23 cellular contexts compared by ENCODE assay signal in genomic region chr12:95178136-95178535, GRCh38.
"Had no signal": no experiment of that assay in that cellular context is flagged by ENCODE, and none has a peak within 500 bp of the region (broad histone marks: within the 10 kb centered on the region; RNA-seq: fewer than 3 reads in every experiment).

No MANE protein-coding gene starts in this region.

- H3K36me3 ChIP-seq: esophagus muscularis mucosa, gastrocnemius medialis, heart right ventricle, neural progenitor cell, ovary, right atrium auricular region, sigmoid colon, stomach, thoracic aorta, upper lobe of right lung, vagina had no signal

- H3K36me3 Mint-ChIP-seq: natural killer cell treated with Interleukin-12 subunit alpha and Interleukin-12 subunit beta and Interleukin-15 and Interleukin-18, amount 100 ng/mL, for 72 hours; neural progenitor cell had no signal

- H3K27ac Mint-ChIP-seq: endodermal cell; natural killer cell treated with Interleukin-12 subunit alpha and Interleukin-12 subunit beta and Interleukin-15 and Interleukin-18, amount 100 ng/mL, for 72 hours; neural progenitor cell had no signal

- H3K4me3 Mint-ChIP-seq: endodermal cell; natural killer cell treated with Interleukin-12 subunit alpha and Interleukin-12 subunit beta and Interleukin-15 and Interleukin-18, amount 100 ng/mL, for 72 hours; neural progenitor cell had no signal

- H3K4me3 ChIP-seq: coronary artery, esophagus muscularis mucosa, gastrocnemius medialis, heart right ventricle, neural progenitor cell, ovary, right atrium auricular region, sigmoid colon, skin epidermis, stomach, thoracic aorta, upper lobe of right lung, vagina had no signal

- H3K9me3 Mint-ChIP-seq: endodermal cell; natural killer cell treated with Interleukin-12 subunit alpha and Interleukin-12 subunit beta and Interleukin-15 and Interleukin-18, amount 100 ng/mL, for 72 hours; neural progenitor cell had no signal

- H3K9ac ChIP-seq: neural progenitor cell had no signal

- H3K4me2 ChIP-seq: neural progenitor cell had no signal

- H3K9me3 ChIP-seq: esophagus muscularis mucosa, gastrocnemius medialis, heart right ventricle, ovary, right atrium auricular region, sigmoid colon, stomach, thoracic aorta, upper lobe of right lung, vagina had no signal

- H2AFZ ChIP-seq: neural progenitor cell had no signal

- H3K4me1 ChIP-seq: neural progenitor cell had no signal

- H3K27me3 ChIP-seq: esophagus muscularis mucosa, gastrocnemius medialis, heart right ventricle, neural progenitor cell, ovary, right atrium auricular region, sigmoid colon, stomach, upper lobe of right lung, vagina had no signal

- H3K27ac ChIP-seq: coronary artery, esophagus muscularis mucosa, gastrocnemius medialis, heart right ventricle, neural progenitor cell, ovary, right atrium auricular region, sigmoid colon, stomach, thoracic aorta, vagina had no signal

- H3K4me1 Mint-ChIP-seq: neural progenitor cell had no signal

- DNase-seq: effector CD4-positive, alpha-beta T cell; endodermal cell; gastrocnemius medialis; heart right ventricle; hypothalamus; kidney glomerular epithelial cell; midbrain; nucleus accumbens; ovary; sigmoid colon; stimulated activated CD4-positive, alpha-beta T cell treated with anti-CD3 and anti-CD28 coated beads, Interleukin-12 subunit alpha, Interleukin-12 subunit beta, amount 100 ng/mL, for 4 hours; stimulated activated naive CD4-positive, alpha-beta T cell; stomach; substantia nigra; upper lobe of right lung had no signal
